Comparison of ENCODE assay signal across 12 cellular contexts in the genomic region with DNA sequence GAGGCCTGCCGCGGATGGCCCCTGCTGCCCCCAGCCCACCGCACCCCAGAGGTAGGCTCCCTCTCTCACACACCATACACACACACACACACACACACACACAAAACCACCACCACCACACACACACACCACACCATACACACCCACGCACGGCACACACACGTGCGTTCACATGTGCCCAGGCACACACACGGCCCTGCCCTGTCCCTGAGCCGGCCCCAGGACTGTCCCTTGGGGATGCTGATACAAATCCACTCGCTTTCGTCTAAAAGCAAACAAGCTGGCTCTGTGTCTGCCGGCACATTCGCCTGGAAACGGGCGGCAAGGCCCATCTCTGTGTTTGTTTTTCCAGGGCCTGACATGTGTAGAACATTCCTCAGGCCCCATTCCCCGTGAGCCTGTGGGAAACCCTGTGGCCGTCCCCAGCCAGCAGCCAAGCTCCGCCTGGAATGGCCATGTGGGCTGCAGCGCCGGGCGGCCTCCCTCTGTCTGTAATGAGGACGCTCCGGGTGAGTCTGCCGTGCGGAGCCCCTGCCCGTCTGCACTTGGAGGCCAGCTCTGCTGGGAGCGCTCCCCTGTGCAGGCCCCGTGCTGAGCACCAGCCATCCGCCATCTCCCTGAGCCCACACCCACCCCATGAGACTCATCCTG.
DNase-seq lines count a peak whose midpoint lies in the region; ATAC-seq, FAIRE-seq and TF ChIP-seq lines count a peak whose summit lies in the region.
"Had no signal": no experiment of that assay in that cellular context is flagged by ENCODE, and none has a peak within 500 bp of the region (broad histone marks: within the 10 kb centered on the region; RNA-seq: fewer than 3 reads in every experiment).

No MANE protein-coding gene starts in this region.

- no peaks in the 10 kb centered on the region for H3K27me3 ChIP-seq in BE2C
- H3K27me3 ChIP-seq in right atrium auricular region = no peaks in the 10 kb centered on the region
- H3K27me3 ChIP-seq in pancreas = no peaks in the 10 kb centered on the region

- H3K9me3 ChIP-seq in BE2C (no peaks in the 10 kb centered on the region), right atrium auricular region (no peaks in the 10 kb centered on the region), pancreas (no peaks in the 10 kb centered on the region)

- 45 to 47% methylated on average over 29 of the region's 29 CpGs for WGBS in pancreas, 2 donors

- peak; percentile 62 to 89 (median 78) for ATAC-seq in pancreas
- no peak for ATAC-seq in GM18520 (IDR thresholded peaks at IDR 0.05; ENCODE audit: unreplicated experiment)
- ATAC-seq in GM21619 (IDR thresholded peaks at IDR 0.05; ENCODE audit: unreplicated experiment) = no peak

- intact Hi-C loops in pancreas (cut with DNase I) = no loop called here

- no peaks in the 10 kb centered on the region for H3K36me3 ChIP-seq in BE2C
- no peaks in the 10 kb centered on the region for H3K36me3 ChIP-seq in right atrium auricular region
- no peaks in the 10 kb centered on the region for H3K36me3 ChIP-seq in pancreas

- TF ChIP-seq CTCF in BE2C (IDR thresholded peaks at IDR 0.05; ENCODE audit: low read depth, low read length) (no peak), right atrium auricular region (IDR thresholded peaks at IDR 0.05) (no peak), pancreas (IDR thresholded peaks at IDR 0.05) (no peak)

- H3K4me3 ChIP-seq in BE2C (ENCODE audit: low read depth, low read length) (no peak overlapping the region), right atrium auricular region (no peak overlapping the region), pancreas (no peak overlapping the region)

- H3K4me1 ChIP-seq in BE2C = peaks cover 17% of the 10 kb centered on the region
- H3K4me1 ChIP-seq in right atrium auricular region = peaks cover 0 to 21% of the 10 kb centered on the region in 2 donors
- H3K4me1 ChIP-seq in pancreas = no peaks in the 10 kb centered on the region

- FAIRE-seq in pancreas (lab: Jason Lieb, UNC) = no peak

- H3K27ac ChIP-seq in right atrium auricular region = no peak overlapping the region
- no peak overlapping the region for H3K27ac ChIP-seq in pancreas

- DNase-seq in BE2C = peak; percentile 71
- peak; percentile 80 for DNase-seq in astrocyte of the hippocampus (ENCODE audit: low read depth, low spot score)
- DNase-seq in right atrium auricular region (ENCODE audit: low spot score) = peak; percentile 71
- DNase-seq in pancreas = peak in 4 of 6 donors; percentile 27 to 49 (median 40)
- DNase-seq in GM19238 (ENCODE audit: insufficient read length, low spot score) = no peak
- no peak for DNase-seq in NCI-H1930 (lab: John Stamatoyannopoulos, UW)
- DNase-seq: activated CD4-positive, alpha-beta memory T cell treated with anti-CD3 and anti-CD28 coated beads for 36 hours; KBM-7; NCI-H446; stimulated activated CD4-positive, alpha-beta T cell treated with anti-CD3 and anti-CD28 coated beads, Interleukin-2, amount 100 ng/mL, for 48 hours had no signal

Comparison
In these comparisons a context has a peak if more than half of its experiments do, and no peak if none do; other contexts are left out.
1. DNase-seq: peak in BE2C (single experiment), astrocyte of the hippocampus (single experiment), right atrium auricular region (single experiment) and pancreas (4 of 6); none in GM19238 (single experiment) and NCI-H1930 (0 of 2).
2. ATAC-seq: peak in pancreas (4 of 4); none in GM18520 (single experiment) and GM21619 (single experiment).